9 cellular contexts compared by ENCODE assay signal in the genomic region with DNA sequence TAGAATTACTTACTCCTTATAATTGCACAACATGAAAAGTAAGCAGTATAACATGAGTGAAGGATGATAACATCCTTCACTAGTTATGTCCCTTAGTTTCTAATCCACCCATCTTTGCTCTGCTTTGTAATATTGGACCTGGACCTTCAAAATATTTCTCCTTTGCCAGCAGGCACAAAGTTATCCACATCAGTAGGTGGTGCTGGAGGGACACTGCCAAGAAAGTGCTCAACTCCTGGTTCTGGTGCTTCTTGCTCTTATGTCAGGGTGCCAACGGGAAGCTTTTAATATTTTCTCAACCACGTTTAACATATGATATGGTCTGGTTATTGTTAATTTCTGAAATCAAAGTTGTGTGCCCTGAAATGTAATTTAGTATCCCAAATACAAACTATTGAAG. TPM values are rescaled to one million over a fixed set of nuclear protein-coding genes. Genes with fewer than 3 reads are reported as not detected.
DNase-seq lines count a peak whose midpoint lies in the region; ATAC-seq, FAIRE-seq and TF ChIP-seq lines count a peak whose summit lies in the region.
"Had no signal": no experiment of that assay in that cellular context is flagged by ENCODE, and none has a peak within 500 bp of the region (broad histone marks: within the 10 kb centered on the region; RNA-seq: fewer than 3 reads in every experiment).

No MANE protein-coding gene starts in this region.

- TF ChIP-seq POLR2A in GM12891 (IDR thresholded peaks at IDR 0.05; ENCODE audit: low read depth, low read length) = no peak

- peak; percentile 53 for TF ChIP-seq CTCF in AG04450 (IDR thresholded peaks at IDR 0.05; ENCODE audit: low read depth, low read length)
- TF ChIP-seq CTCF in heart right ventricle (IDR thresholded peaks at IDR 0.05) = peak in 7 of 9 donors; percentile 9 to 40 (median 28)

- H3K27me3 ChIP-seq in AG04450 (ENCODE audit: control insufficient read depth, insufficient read depth, low read length) = no peaks in the 10 kb centered on the region
- H3K27me3 ChIP-seq in heart right ventricle = no peaks in the 10 kb centered on the region

- 33 to 39% methylated on average over 2 of the region's 2 CpGs for whole genome bisulfite sequencing in heart right ventricle, 2 donors

- H3K4me3 ChIP-seq in AG04450 (ENCODE audit: low read depth, low read length) = no peak overlapping the region
- H3K4me3 ChIP-seq in heart right ventricle = no peak overlapping the region

- H3K27ac Mint-ChIP-seq in activated CD8-positive, alpha-beta memory T cell treated with anti-CD3 and anti-CD28 coated beads, Interleukin-2, amount 10 ng/mL, durations not matched to agents 7 days and 5 days = no peak overlapping the region

- H3K36me3 ChIP-seq in heart right ventricle = peaks cover 0 to 84% (median 30%) of the 10 kb centered on the region in 9 donors

- H3K9me3 ChIP-seq in AG04450 (ENCODE audit: control insufficient read depth, insufficient read depth, low read length) (no peaks in the 10 kb centered on the region), heart right ventricle (no peaks in the 10 kb centered on the region)

- CTCF ChIA-PET in AG04450 (lab: Charles Lee) = interaction anchor here (0.7 to 4.1 kb wide), 9 partner anchors 8 to 109 kb away, joined by 3 to 34 read pairs (median 6); partner anchors contain the start of gene CLOCK
- CTCF ChIA-PET in activated CD8-positive, alpha-beta memory T cell treated with anti-CD3 and anti-CD28 coated beads, Interleukin-2, amount 10 ng/mL, durations not matched to agents 7 days and 5 days (lab: Charles Lee) = interaction anchor here (1.0 to 3.4 kb wide), 4 partner anchors 8 to 108 kb away, joined by 3 to 15 read pairs (median 6); partner anchors contain the start of gene SRD5A3

- H3K27ac ChIP-seq in AG04450 (ENCODE audit: low read depth, low read length) = no peak overlapping the region
- no peak overlapping the region for H3K27ac ChIP-seq in heart right ventricle

- in situ Hi-C loops in SK-MEL-5 (cut with HindIII; ENCODE audit: low pct_unique_long_range_greater_than_20kb, low sequenced_read_pairs) = no loop called here

- H3K27me3 Mint-ChIP-seq in activated CD8-positive, alpha-beta memory T cell treated with anti-CD3 and anti-CD28 coated beads, Interleukin-2, amount 10 ng/mL, durations not matched to agents 7 days and 5 days = no peaks in the 10 kb centered on the region

- H3K36me3 Mint-ChIP-seq in activated CD8-positive, alpha-beta memory T cell treated with anti-CD3 and anti-CD28 coated beads, Interleukin-2, amount 10 ng/mL, durations not matched to agents 7 days and 5 days = peaks cover 25% of the 10 kb centered on the region

- peaks cover 0 to 11% (median 0%) of the 10 kb centered on the region in 9 donors for H3K4me1 ChIP-seq in heart right ventricle

- no peak overlapping the region for H3K4me3 Mint-ChIP-seq in activated CD8-positive, alpha-beta memory T cell treated with anti-CD3 and anti-CD28 coated beads, Interleukin-2, amount 10 ng/mL, durations not matched to agents 7 days and 5 days

- FAIRE-seq in GM12891 (lab: Jason Lieb, UNC) = peak; percentile 45

- intact Hi-C loops in heart right ventricle (cut with DNase I) = loop anchor here in 1 of 10 donors (10.0 kb wide), 1 partner anchor 100 kb away; the partner anchor contains the start of gene CLOCK

- DNase-seq in AG04450 (ENCODE audit: low read depth, low spot score) = no peak
- DNase-seq in GM12891 (ENCODE audit: insufficient read length, low spot score) = no peak
- DNase-seq in SK-MEL-5 (ENCODE audit: low read depth, low spot score) = peak; percentile 40
- DNase-seq in heart right ventricle = no peak
- DNase-seq in activated CD8-positive, alpha-beta memory T cell treated with anti-CD3 and anti-CD28 coated beads, Interleukin-2, amount 10 ng/mL, durations not matched to agents 7 days and 5 days = no peak
- no peak for DNase-seq in C1 segment of cervical spinal cord (lab: John Stamatoyannopoulos, UW)
- DNase-seq in NCI-H1930 (lab: John Stamatoyannopoulos, UW) = no peak
- DNase-seq: NCI-H524 treated with DMSO at 0.1 percent for 48 hours had no signal

- no peaks in the 10 kb centered on the region for H3K9me3 Mint-ChIP-seq in activated CD8-positive, alpha-beta memory T cell treated with anti-CD3 and anti-CD28 coated beads, Interleukin-2, amount 10 ng/mL, durations not matched to agents 7 days and 5 days (ENCODE audit: low read depth)

- H3K4me1 Mint-ChIP-seq in activated CD8-positive, alpha-beta memory T cell treated with anti-CD3 and anti-CD28 coated beads, Interleukin-2, amount 10 ng/mL, durations not matched to agents 7 days and 5 days = peaks cover 10% of the 10 kb centered on the region

- no peak for ATAC-seq in heart right ventricle
- no peak for ATAC-seq in activated CD8-positive, alpha-beta memory T cell treated with anti-CD3 and anti-CD28 coated beads, Interleukin-2, amount 10 ng/mL, durations not matched to agents 7 days and 5 days
- ATAC-seq in GM19023 (IDR thresholded peaks at IDR 0.05; ENCODE audit: unreplicated experiment) = no peak

- POLR2A ChIA-PET in AG04450 (lab: Yijun Ruan, JAX) = interaction anchor here (1.5 kb wide), 1 partner anchor 102 kb away, joined by 5 read pairs; no protein-coding TSS in a partner anchor

TF ChIP-seq in GM12891, 5 proteins besides CTCF, POLR2A, EP300 and RAD21:
- no peak for TF ChIP-seq POU2F2 (IDR thresholded peaks at IDR 0.05; ENCODE audit: low read depth, low read length)
- TF ChIP-seq SPI1 (IDR thresholded peaks at IDR 0.05; ENCODE audit: low read depth, low read length) = no peak
- TF ChIP-seq POLR2AphosphoS5 (IDR thresholded peaks at IDR 0.05; ENCODE audit: low read depth, low read length) = no peak
- TF ChIP-seq TAF1 (IDR thresholded peaks at IDR 0.05; ENCODE audit: low read depth, low read length) = no peak
- TF ChIP-seq PAX5 (IDR thresholded peaks at IDR 0.05; ENCODE audit: insufficient read depth, low read length, severe bottlenecking) = no peak

RNA-seq across cellular contexts. Expression of gene TMEM165, which starts 49.1 kb away (rescaled TPM):
- 134 and 146 TPM in 2 replicates for polyA plus RNA-seq in AG04450 (2011; rRNA removed)
- polyA minus RNA-seq in AG04450 (2011; rRNA and poly(A)+ RNA removed) = 170 and 176 TPM in 2 replicates
- 26.8 TPM for polyA plus RNA-seq in GM12891 (2012; ENCODE audit: low read depth, missing spikeins)
- total RNA-seq in SK-MEL-5 (2014; rRNA removed; shearing (Covaris generic)) = 112 and 117 TPM in 2 replicates
- 113 and 146 TPM in 2 replicates for polyA plus RNA-seq in SK-MEL-5 (2015; cell fraction: cytosol; rRNA removed)
- 71.9 and 124 TPM in 2 replicates for polyA plus RNA-seq in SK-MEL-5 (2015; cell fraction: nucleus; rRNA removed)
- 10 to 100 TPM; 30.3 to 86.3 (median 34.6) TPM for total RNA-seq in heart right ventricle
- 10 to 100 TPM; 49.6 to 65.1 TPM for polyA plus RNA-seq in heart right ventricle
- total RNA-seq in activated CD8-positive, alpha-beta memory T cell treated with anti-CD3 and anti-CD28 coated beads, Interleukin-2, amount 10 ng/mL, durations not matched to agents 7 days and 5 days = 10 to 100 TPM; 77.2 to 82.2 TPM
